In genomic region chr9:32404856-32405255, GRCh38 we compare ENCODE assay signal across 24 cellular contexts.
"Had no signal": no experiment of that assay in that cellular context is flagged by ENCODE, and none has a peak within 500 bp of the region (broad histone marks: within the 10 kb centered on the region; RNA-seq: fewer than 3 reads in every experiment).

No MANE protein-coding gene starts in this region.

- H3K4me3 ChIP-seq: hepatocyte, left ventricle myocardium inferior, thyroid gland had no signal

- H3K4me2 ChIP-seq: hepatocyte had no signal

- ATAC-seq: activated CD4-positive, CD25-positive, alpha-beta regulatory T cell treated with anti-CD3 and anti-CD28 coated beads, Interleukin-2, amount 50 U/mL, for 24 hours; activated naive CD8-positive, alpha-beta T cell treated with anti-CD3 and anti-CD28 coated beads, Interleukin-2, amount 50 U/mL, for 24 hours; activated T-cell treated with anti-CD3 and anti-CD28 coated beads, Interleukin-2, amount 50 U/mL, for 72 hours had no signal

- DNase-seq: activated CD4-positive, alpha-beta memory T cell treated with anti-CD3 and anti-CD28 coated beads, Interleukin-2, amount 10 ng/mL, durations not matched to agents 7 days and 5 days; activated CD4-positive, alpha-beta T cell treated with anti-CD3 and anti-CD28 coated beads, Interleukin-2, amount 10 ng/mL, durations not matched to agents 24 days and 14 days; activated effector memory CD4-positive, alpha-beta T cell treated with anti-CD3 and anti-CD28 coated beads, Interleukin-2, amount 50 U/mL, for 16 hours; activated naive CD4-positive, alpha-beta T cell treated with anti-CD3 and anti-CD28 coated beads, Interleukin-2, amount 50 U/mL, for 16 hours; activated naive CD8-positive, alpha-beta T cell treated with anti-CD3 and anti-CD28 coated beads, Interleukin-2, amount 50 U/mL, for 24 hours; activated T-cell treated with anti-CD3 and anti-CD28 coated beads, Interleukin-2, amount 50 U/mL, for 72 hours; anterior cingulate cortex; effector CD8-positive, alpha-beta T cell; glutamatergic neuron; immature natural killer cell; left ventricle myocardium inferior; mammary epithelial cell; midbrain; naive B cell; occipital lobe; spleen; stimulated activated CD4-positive, alpha-beta T cell treated with anti-CD3 and anti-CD28 coated beads, Interleukin-4, amount 100 ng/mL, for 1 hour; stimulated activated naive CD4-positive, alpha-beta T cell; substantia nigra; thyroid gland had no signal

- H3K27me3 ChIP-seq: hepatocyte, spleen, thyroid gland had no signal

- H3K9me3 ChIP-seq: thyroid gland had no signal

- H3K27ac ChIP-seq: hepatocyte, left ventricle myocardium inferior, thyroid gland, VCaP had no signal

- H3K4me1 ChIP-seq: left ventricle myocardium inferior had no signal

- FAIRE-seq: frontal cortex had no signal

- H2AFZ ChIP-seq: hepatocyte had no signal
